ENCODE assay signal across 7 cellular contexts in the genomic region with DNA sequence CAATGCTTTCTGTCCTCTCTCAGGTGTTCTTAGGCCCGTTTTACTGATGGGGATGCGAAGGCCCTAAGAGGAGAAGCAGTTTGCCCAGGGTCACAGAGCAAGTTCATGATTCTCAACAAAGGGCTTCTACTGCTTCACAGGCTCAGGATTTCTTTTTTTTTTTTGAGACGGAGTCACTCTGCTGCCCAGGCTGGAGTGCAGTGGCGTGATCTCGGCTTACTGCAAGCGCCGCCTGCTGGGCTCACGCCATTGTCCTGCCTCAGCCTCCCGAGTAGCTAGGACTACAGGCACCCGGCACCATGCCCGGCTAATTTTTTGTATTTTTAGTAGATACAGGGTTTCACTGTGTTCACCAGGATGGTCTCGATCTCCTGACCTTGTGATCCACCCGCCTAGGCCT. TPM values are rescaled to one million over a fixed set of nuclear protein-coding genes. Genes with fewer than 3 reads are reported as not detected.
"Had no signal": no experiment of that assay in that cellular context is flagged by ENCODE, and none has a peak within 500 bp of the region (broad histone marks: within the 10 kb centered on the region; RNA-seq: fewer than 3 reads in every experiment).

No MANE protein-coding gene starts in this region.

RNA-seq across cellular contexts. Expression of a gene that starts 5.1 kb away (rescaled TPM):
- total RNA-seq: LHCN-M2, MCF 10A, OCI-LY7, PC-9, RPMI7951, SJCRH30, SK-MEL-5 had no signal
